In the genomic region with DNA sequence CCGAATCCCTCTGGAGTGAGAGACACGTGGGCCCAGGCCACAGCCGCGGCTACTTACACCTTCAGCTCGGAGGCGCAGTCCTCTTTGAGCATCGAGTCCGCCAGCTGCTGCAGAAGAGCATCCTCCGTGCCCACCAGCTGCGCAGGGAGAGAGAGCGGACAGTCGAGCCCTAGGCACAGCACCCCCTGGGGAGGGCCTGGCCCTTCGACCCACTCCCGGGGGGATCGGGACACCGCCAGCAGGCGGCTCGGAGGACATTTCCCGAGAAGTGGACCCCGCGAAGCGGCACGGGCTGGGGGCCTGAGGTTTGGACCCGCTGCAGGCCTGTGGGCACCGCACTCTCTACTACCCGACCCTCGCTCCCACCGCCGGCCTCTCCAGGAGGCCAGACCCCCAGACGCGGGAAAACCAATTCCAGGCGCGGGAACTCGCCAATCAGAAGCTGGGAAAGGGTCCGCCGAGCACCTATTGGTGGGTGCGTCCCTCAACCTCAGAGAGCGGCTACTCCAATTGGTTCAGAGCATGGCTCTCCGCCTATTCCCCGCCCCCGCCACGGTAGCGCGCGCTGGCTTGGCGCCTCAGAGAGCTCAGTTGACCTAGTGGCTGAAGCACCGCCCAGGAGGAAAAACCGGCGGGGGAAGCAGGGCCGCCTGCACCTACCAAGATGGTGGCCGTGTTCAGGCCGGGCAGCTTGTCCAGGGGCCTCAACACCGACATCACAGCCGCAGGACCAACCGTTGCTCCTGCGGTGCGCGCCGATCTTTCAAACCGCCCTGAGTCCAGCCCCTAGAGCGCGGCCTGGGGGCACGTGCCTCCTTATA, we compare ENCODE assay signal across 8 cellular contexts. TPM values are rescaled to one million over a fixed set of nuclear protein-coding genes. Genes with fewer than 3 reads are reported as not detected.
DNase-seq lines count a peak whose midpoint lies in the region; ATAC-seq and TF ChIP-seq lines count a peak whose summit lies in the region.

A gene with protein sequence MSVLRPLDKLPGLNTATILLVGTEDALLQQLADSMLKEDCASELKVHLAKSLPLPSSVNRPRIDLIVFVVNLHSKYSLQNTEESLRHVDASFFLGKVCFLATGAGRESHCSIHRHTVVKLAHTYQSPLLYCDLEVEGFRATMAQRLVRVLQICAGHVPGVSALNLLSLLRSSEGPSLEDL (minus strand): TSS at position 793 of the 821 bp plus-strand sequence. CDS start 76 bp downstream, at position 717.

- H3K27me3 Mint-ChIP-seq in endothelial cell (ENCODE audit: unreplicated experiment), result peaks cover 4% of the 10 kb centered on the region

- no peaks in the 10 kb centered on the region for H3K27me3 ChIP-seq in HUES64 (ENCODE audit: insufficient read depth, low read length)
- H3K27me3 ChIP-seq in OCI-LY3 (ENCODE audit: low read depth, low read length), result no peaks in the 10 kb centered on the region

- H3K9ac ChIP-seq in HUES64 (ENCODE audit: low read depth, low read length) (peak within 1 kb of the TSS; percentile 78), OCI-LY3 (ENCODE audit: low read length) (peak within 1 kb of the TSS; percentile 85)

- peak within 1 kb of the TSS; percentile 99 for H3K4me2 ChIP-seq in OCI-LY3 (ENCODE audit: low read length)

- no peaks in the 10 kb centered on the region for H4K20me1 ChIP-seq in OCI-LY3 (ENCODE audit: insufficient read depth, low read length)

- TF ChIP-seq CTCF in OCI-LY3 (IDR thresholded peaks at IDR 0.05; ENCODE audit: low read depth, low read length), result no peak; the same call in 1 of the 2 replicates
- TF ChIP-seq CTCF in endothelial cell (IDR thresholded peaks at IDR 0.05; ENCODE audit: unreplicated experiment), result peak; percentile 16

- peaks cover 51% of the 10 kb centered on the region for H3K79me2 ChIP-seq in OCI-LY3 (ENCODE audit: low read length)

- no peaks in the 10 kb centered on the region for H3K9me3 Mint-ChIP-seq in endothelial cell (ENCODE audit: unreplicated experiment)

- WGBS in HUES64, result under 1% methylated on average over 63 of the region's 63 CpGs
- WGBS in mesodermal cell (ENCODE audit: insufficient coverage in 2 of 2), 2 experiments, result 1% methylated on average over 61 to 63 of the region's 63 CpGs

- H2AFZ ChIP-seq in OCI-LY3 (ENCODE audit: low read depth, low read length), result peak within 1 kb of the TSS; percentile 48

- peak; percentile 63 for ATAC-seq in GM21447 (IDR thresholded peaks at IDR 0.05; ENCODE audit: unreplicated experiment)

- peaks cover 33% of the 10 kb centered on the region for H3K36me3 ChIP-seq in HUES64 (ENCODE audit: insufficient read depth, low read length)
- H3K36me3 ChIP-seq in OCI-LY3 (replicated peaks; ENCODE audit: low read depth, low read length), result peaks cover 34% of the 10 kb centered on the region
- H3K36me3 ChIP-seq in mesodermal cell (ENCODE audit: control insufficient read depth, insufficient read depth, low read length), result peaks cover 30% of the 10 kb centered on the region

- H3K27ac ChIP-seq in HUES64 (ENCODE audit: low read depth, low read length) (peak within 1 kb of the TSS; percentile 87), OCI-LY3 (ENCODE audit: low read length) (peak within 1 kb of the TSS; percentile 77), mesodermal cell (ENCODE audit: low read depth, low read length, severe bottlenecking) (peak within 1 kb of the TSS; percentile 43)

- H3K4me3 Mint-ChIP-seq in endothelial cell (ENCODE audit: unreplicated experiment), result peak within 1 kb of the TSS; percentile 81

- DNase-seq in DMS 273 (lab: John Stamatoyannopoulos, UW; ENCODE audit: unreplicated experiment) (peak; percentile 96), endothelial cell (ENCODE audit: low spot score) (peak; percentile 94)
- DNase-seq in activated CD8-positive, alpha-beta memory T cell treated with anti-CD3 and anti-CD28 coated beads, Interleukin-2, amount 50 U/mL, for 4 hours, result peak; percentile 84
- peak; percentile 75 for DNase-seq in stimulated activated CD8-positive, alpha-beta memory T cell treated with anti-CD3 and anti-CD28 coated beads, Interleukin-15, amount 100 ng/mL, for 24 hours (ENCODE audit: low read depth)

- H3K4me3 ChIP-seq in HUES64 (ENCODE audit: low read length) (peak within 1 kb of the TSS; percentile 58), OCI-LY3 (ENCODE audit: low read length) (peak within 1 kb of the TSS; percentile 82), mesodermal cell (ENCODE audit: extremely low read depth, insufficient read depth, low read length, poor library complexity, severe bottlenecking) (peak within 1 kb of the TSS; percentile 62)

- peaks cover 10% of the 10 kb centered on the region for H3K4me1 Mint-ChIP-seq in endothelial cell (ENCODE audit: unreplicated experiment)

- no peaks in the 10 kb centered on the region for H3K9me3 ChIP-seq in HUES64 (ENCODE audit: insufficient read depth, low read depth, low read length)
- no peaks in the 10 kb centered on the region for H3K9me3 ChIP-seq in OCI-LY3 (ENCODE audit: insufficient read depth, low read length)
- H3K9me3 ChIP-seq in mesodermal cell (ENCODE audit: control insufficient read depth, low read length), result no peaks in the 10 kb centered on the region

- H3K4me1 ChIP-seq in HUES64 (ENCODE audit: insufficient read depth, low read length) (peaks cover 6% of the 10 kb centered on the region), OCI-LY3 (ENCODE audit: low read length) (peaks cover 49% of the 10 kb centered on the region), mesodermal cell (ENCODE audit: control insufficient read depth, insufficient read depth, low read length, poor library complexity, severe bottlenecking) (peaks cover 3% of the 10 kb centered on the region)

- no peak within 1 kb of the TSS for H3K27ac Mint-ChIP-seq in endothelial cell (ENCODE audit: unreplicated experiment)

- no peaks in the 10 kb centered on the region for H3K36me3 Mint-ChIP-seq in endothelial cell (ENCODE audit: low read depth, unreplicated experiment)

RNA-seq across cellular contexts. Expression of the gene that starts here (rescaled TPM):
- polyA plus RNA-seq in HUES64 (2013, experiment 1 of 2), result 32.5 TPM
- 36.6 TPM for polyA plus RNA-seq in HUES64 (2013, experiment 2 of 2)
- 5.2 TPM for total RNA-seq in endothelial cell (ENCODE audit: unreplicated experiment)
- polyA plus RNA-seq in mesodermal cell (2013, experiment 1 of 2), result 14.5 TPM
- 14.1 TPM for polyA plus RNA-seq in mesodermal cell (2013, experiment 2 of 2)

Comparison
In these comparisons a context has a peak if more than half of its experiments do, and no peak if none do; other contexts are left out.
1. Peak in every context shown above with its lines: DNase-seq, ATAC-seq, H3K4me3 ChIP-seq and H3K27ac ChIP-seq.